ENCODE assay signal across 28 cellular contexts in genomic region chr5:78653969-78654368, GRCh38. TPM values are rescaled to one million over a fixed set of nuclear protein-coding genes. Genes with fewer than 3 reads are reported as not detected.
DNase-seq lines count a peak whose midpoint lies in the region; ATAC-seq, FAIRE-seq and TF ChIP-seq lines count a peak whose summit lies in the region.
"Had no signal": no experiment of that assay in that cellular context is flagged by ENCODE, and none has a peak within 500 bp of the region (broad histone marks: within the 10 kb centered on the region; RNA-seq: fewer than 3 reads in every experiment).

No MANE protein-coding gene starts in this region.

- H3K79me2 ChIP-seq in osteoblast (ENCODE audit: insufficient read depth, low read length) = no peaks in the 10 kb centered on the region

- peaks cover 12% of the 10 kb centered on the region for H3K4me1 ChIP-seq in HEK293 (ENCODE audit: control insufficient read depth, insufficient read depth, low read length)
- H3K4me1 ChIP-seq in osteoblast (ENCODE audit: insufficient read depth, low read length) = peaks cover 18% of the 10 kb centered on the region

- H3K4me3 ChIP-seq in HEK293 (ENCODE audit: low read depth, low read length) (no peak overlapping the region), osteoblast (ENCODE audit: insufficient read depth, low read length) (no peak overlapping the region)
- H3K4me3 ChIP-seq: dorsolateral prefrontal cortex, PC-9, skin epidermis, stomach, thyroid gland had no signal

- POLR2A ChIA-PET in HEK293 (lab: Yijun Ruan, JAX) = interaction anchor here (0.5 kb wide), 1 partner anchor 883 kb away, joined by 3 read pairs; no protein-coding TSS in a partner anchor

- DNase-seq in M059J (ENCODE audit: low read depth) = peak; percentile 42
- no peak for DNase-seq in chondrocyte (ENCODE audit: low spot score)
- DNase-seq in osteoblast (ENCODE audit: insufficient read length, low spot score, missing footprints) = no peak
- no peak for DNase-seq in frontal cortex (ENCODE audit: low spot score in 2 of 2)
- DNase-seq in cerebellar cortex (ENCODE audit: low spot score) = no peak
- DNase-seq in omental fat pad (ENCODE audit: low spot score) = no peak
- DNase-seq: activated CD4-positive, alpha-beta T cell treated with anti-CD3 and anti-CD28 coated beads for 48 hours; activated gamma-delta T cell; activated naive CD8-positive, alpha-beta T cell treated with anti-CD3 and anti-CD28 coated beads, Interleukin-2, amount 10 ng/mL, durations not matched to agents 7 days and 5 days; activated T-cell treated with anti-CD3 and anti-CD28 coated beads, Interleukin-2, amount 50 U/mL, for 24 hours; caudate nucleus; CD4-positive, CD25-positive, alpha-beta regulatory T cell; dorsolateral prefrontal cortex; GOT3; midbrain; naive thymus-derived CD8-positive, alpha-beta T cell; NCI-H1105; NCI-H2029 treated with DMSO at 0.1 percent for 48 hours; NK-92 treated with Interleukin-12 subunit alpha and Interleukin-12 subunit beta, amount 100 ng/mL, for 24 hours; occipital lobe; PC-9; Right ventricle myocardium superior; stomach; thyroid gland had no signal

- no peak overlapping the region for H3K4me3 Mint-ChIP-seq in chondrocyte (ENCODE audit: unreplicated experiment)
- H3K4me3 Mint-ChIP-seq: activated naive CD8-positive, alpha-beta T cell treated with anti-CD3 and anti-CD28 coated beads, Interleukin-2, amount 10 ng/mL, durations not matched to agents 7 days and 5 days; activated T-cell treated with anti-CD3 and anti-CD28 coated beads, Interleukin-2, amount 50 U/mL, for 24 hours; CD4-positive, CD25-positive, alpha-beta regulatory T cell; naive thymus-derived CD8-positive, alpha-beta T cell; T-helper 2 cell treated with Interferon-gamma antibody and Interleukin-4, amounts not matched to agents 5 μg/mL and 100 μg/mL, for 36 hours had no signal

- H3K36me3 ChIP-seq in HEK293 (ENCODE audit: control insufficient read depth in 2 of 2, insufficient read depth in 1 of 2, low read length in 2 of 2) (no peaks in the 10 kb centered on the region), osteoblast (ENCODE audit: insufficient read depth, low read length) (no peaks in the 10 kb centered on the region)
- H3K36me3 ChIP-seq: stomach, thyroid gland had no signal

- H3K27me3 Mint-ChIP-seq in chondrocyte (ENCODE audit: low read depth) = no peaks in the 10 kb centered on the region

- no peak overlapping the region for H3K4me2 ChIP-seq in osteoblast (ENCODE audit: insufficient read depth, low read length)
- H3K4me2 ChIP-seq: PC-9 had no signal

- ATAC-seq in omental fat pad (ENCODE audit: low FRiP score) = no peak
- ATAC-seq: naive thymus-derived CD8-positive, alpha-beta T cell had no signal

- H3K4me1 Mint-ChIP-seq in chondrocyte (ENCODE audit: low read depth) = peaks cover 45% of the 10 kb centered on the region
- H3K4me1 Mint-ChIP-seq: activated naive CD8-positive, alpha-beta T cell treated with anti-CD3 and anti-CD28 coated beads, Interleukin-2, amount 10 ng/mL, durations not matched to agents 7 days and 5 days had no signal

- no peaks in the 10 kb centered on the region for H3K36me3 Mint-ChIP-seq in chondrocyte (ENCODE audit: low read depth)
- H3K36me3 Mint-ChIP-seq: activated naive CD8-positive, alpha-beta T cell treated with anti-CD3 and anti-CD28 coated beads, Interleukin-2, amount 10 ng/mL, durations not matched to agents 7 days and 5 days; CD4-positive, CD25-positive, alpha-beta regulatory T cell had no signal

- no peak for FAIRE-seq in frontal cortex (lab: Jason Lieb, UNC)
- FAIRE-seq: D721Med had no signal

- H3K27ac ChIP-seq in HEK293 (ENCODE audit: extremely low read depth, low read depth, low read length) (no peak overlapping the region), osteoblast (ENCODE audit: low read depth, low read length) (no peak overlapping the region)
- H3K27ac ChIP-seq: dorsolateral prefrontal cortex, PC-9, skin epidermis, stomach, thyroid gland had no signal

- H2AFZ ChIP-seq in osteoblast (ENCODE audit: low read length) = peak overlapping the region; percentile 31
- H2AFZ ChIP-seq: PC-9 had no signal

- H3K9me3 ChIP-seq in HEK293 (ENCODE audit: control insufficient read depth, insufficient read depth, low read depth, low read length) (no peaks in the 10 kb centered on the region), osteoblast (ENCODE audit: low read depth, low read length) (no peaks in the 10 kb centered on the region)
- H3K9me3 ChIP-seq: stomach, thyroid gland had no signal

- H3K9me3 Mint-ChIP-seq in chondrocyte (ENCODE audit: low read depth) = peaks cover 6% of the 10 kb centered on the region
- H3K9me3 Mint-ChIP-seq: activated naive CD8-positive, alpha-beta T cell treated with anti-CD3 and anti-CD28 coated beads, Interleukin-2, amount 10 ng/mL, durations not matched to agents 7 days and 5 days; activated T-cell treated with anti-CD3 and anti-CD28 coated beads, Interleukin-2, amount 50 U/mL, for 24 hours; naive thymus-derived CD8-positive, alpha-beta T cell; T-helper 2 cell treated with Interferon-gamma antibody and Interleukin-4, amounts not matched to agents 5 μg/mL and 100 μg/mL, for 36 hours had no signal

- no peaks in the 10 kb centered on the region for H4K20me1 ChIP-seq in osteoblast (ENCODE audit: insufficient read depth, low read length)

- H3K27me3 ChIP-seq in osteoblast (ENCODE audit: insufficient read depth, low read length) = no peaks in the 10 kb centered on the region
- H3K27me3 ChIP-seq: dorsolateral prefrontal cortex, thyroid gland had no signal

- peak overlapping the region; percentile 68 for H3K27ac Mint-ChIP-seq in chondrocyte (ENCODE audit: unreplicated experiment)
- H3K27ac Mint-ChIP-seq: activated naive CD8-positive, alpha-beta T cell treated with anti-CD3 and anti-CD28 coated beads, Interleukin-2, amount 10 ng/mL, durations not matched to agents 7 days and 5 days; activated T-cell treated with anti-CD3 and anti-CD28 coated beads, Interleukin-2, amount 50 U/mL, for 24 hours; CD4-positive, CD25-positive, alpha-beta regulatory T cell; naive thymus-derived CD8-positive, alpha-beta T cell; T-helper 2 cell treated with Interferon-gamma antibody and Interleukin-4, amounts not matched to agents 5 μg/mL and 100 μg/mL, for 36 hours had no signal

- CTCF ChIA-PET in HEK293 (lab: Yijun Ruan, JAX) = no interaction called here

- TF ChIP-seq CTCF in HEK293 (tag by site-specific recombination; IDR thresholded peaks at IDR 0.05) = no peak
- no peak for TF ChIP-seq CTCF in chondrocyte (IDR thresholded peaks at IDR 0.05)
- no peak for TF ChIP-seq CTCF in osteoblast (IDR thresholded peaks at IDR 0.05; ENCODE audit: extremely low read depth, low read depth, low read length)
- TF ChIP-seq CTCF in omental fat pad (IDR thresholded peaks at IDR 0.05) = no peak

TF ChIP-seq in HEK293, 187 proteins besides CTCF, POLR2A, EP300 and RAD21 (continues in another document):
- TF ChIP-seq TCF7L2 (IDR thresholded peaks at IDR 0.05; ENCODE audit: borderline replicate concordance, low read depth, low read length) (no peak), ZNF366 (tag by site-specific recombination; conservative IDR thresholded peaks at IDR 0.05) (0 out of 2 replicates have a peak, but pooled peaks have one; percentile 12), ZNF664 (tag by site-specific recombination; IDR thresholded peaks at IDR 0.05) (peak; percentile 60), ATF2 (tag by site-specific recombination; IDR thresholded peaks at IDR 0.05; ENCODE audit: low read depth) (0 out of 2 replicates have a peak, but pooled peaks have one; percentile 16), ZBTB44 (tag by site-specific recombination; IDR thresholded peaks at IDR 0.05) (0 out of 2 replicates have a peak, but pooled peaks have one; percentile 31), ZNF394 (tag by site-specific recombination; IDR thresholded peaks at IDR 0.05; ENCODE audit: borderline replicate concordance) (peak; percentile 47; the same call in 1 of the 2 replicates), ZNF830 (tag by site-specific recombination; IDR thresholded peaks at IDR 0.05; ENCODE audit: low read depth) (no peak), ZNF660 (tag by site-specific recombination; IDR thresholded peaks at IDR 0.05) (0 out of 2 replicates have a peak, but pooled peaks have one; percentile 15)
- TF ChIP-seq, protein P1, sequence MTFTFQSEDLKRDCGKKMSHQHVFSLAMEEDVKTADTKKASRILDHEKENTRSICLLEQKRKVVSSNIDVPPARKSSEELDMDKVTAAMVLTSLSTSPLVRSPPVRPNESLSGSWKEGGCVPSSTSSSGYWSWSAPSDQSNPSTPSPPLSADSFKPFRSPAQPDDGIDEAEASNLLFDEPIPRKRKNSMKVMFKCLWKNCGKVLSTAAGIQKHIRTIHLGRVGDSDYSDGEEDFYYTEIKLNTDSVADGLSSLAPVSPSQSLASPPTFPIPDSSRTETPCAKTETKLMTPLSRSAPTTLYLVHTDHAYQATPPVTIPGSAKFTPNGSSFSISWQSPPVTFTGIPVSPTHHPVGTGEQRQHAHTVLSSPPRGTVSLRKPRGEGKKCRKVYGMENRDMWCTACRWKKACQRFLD (tag by site-specific recombination; IDR thresholded peaks at IDR 0.05) = no peak

RNA-seq across cellular contexts. Expression of gene LHFPL2, which starts 5.4 kb away (rescaled TPM):
- total RNA-seq in M059J (2014; rRNA removed; shearing (Covaris generic)) = 19.1 and 29.6 TPM in 2 replicates
- total RNA-seq in chondrocyte (45.4 to 49.6 TPM (median 49.4 TPM) in 3 replicates), osteoblast (63.6 and 64.4 TPM in 2 replicates), frontal cortex (23.2 TPM), omental fat pad (100 to 1,000 TPM in 1 of 4 donors, 10 to 100 TPM in 3; 37.1 to 146 (median 45.9) TPM)
